ENCODE assay signal across 21 cellular contexts in genomic region chr12:28500373-28501024, GRCh38.
A peak's percentile ranks its signal among the peaks of the same experiment; 100 is the strongest.
DNase-seq lines count a peak whose midpoint lies in the region; ATAC-seq, FAIRE-seq and TF ChIP-seq lines count a peak whose summit lies in the region.
"Had no signal": no experiment of that assay in that cellular context is flagged by ENCODE, and none has a peak within 500 bp of the region (broad histone marks: within the 10 kb centered on the region; RNA-seq: fewer than 3 reads in every experiment).

No MANE protein-coding gene starts in this region.

- FAIRE-seq in endothelial cell of umbilical vein (lab: Jason Lieb, UNC): no peak
- FAIRE-seq: A549, GM19239 had no signal

- dilution Hi-C loops in endothelial cell of umbilical vein (cut with MboI; ENCODE audit: extremely low pct_ligation_motif_present, low sequenced_read_pairs): no loop called here

- no peaks in the 10 kb centered on the region for H4K20me1 ChIP-seq in endothelial cell of umbilical vein (replicated peaks; ENCODE audit: control insufficient read depth, extremely low read depth, insufficient read depth, low read length)
- no peaks in the 10 kb centered on the region for H4K20me1 ChIP-seq in OCI-LY7 (ENCODE audit: insufficient read depth, low read length)

- H3K9me3 ChIP-seq in endothelial cell of umbilical vein (replicated peaks; ENCODE audit: control insufficient read depth, insufficient read depth, low read length): no peaks in the 10 kb centered on the region
- no peaks in the 10 kb centered on the region for H3K9me3 ChIP-seq in OCI-LY7 (ENCODE audit: low read length)
- H3K9me3 ChIP-seq: A549 had no signal

- H3K27me3 ChIP-seq in endothelial cell of umbilical vein (ENCODE audit: control insufficient read depth in 2 of 2, insufficient read depth in 2 of 2, low read length in 2 of 2): no peaks in the 10 kb centered on the region

- H3K36me3 ChIP-seq in endothelial cell of umbilical vein (ENCODE audit: control insufficient read depth in 2 of 2, extremely low read depth in 1 of 2, insufficient read depth in 2 of 2, low read length in 2 of 2) (no peaks in the 10 kb centered on the region), OCI-LY7 (ENCODE audit: insufficient read depth, low read length) (no peaks in the 10 kb centered on the region)
- H3K36me3 ChIP-seq: HAP-1 had no signal

- POLR2A ChIA-PET in endothelial cell of umbilical vein (lab: Charles Lee) (no interaction called here), OCI-LY7 (lab: Charles Lee) (no interaction called here)

- intact Hi-C loops in endothelial cell of umbilical vein (cut with micrococcal nuclease) (no loop called here), OCI-LY7 (cut with micrococcal nuclease; ENCODE audit: unreplicated experiment) (no loop called here), Right ventricle myocardium superior (cut with DNase I) (no loop called here)

- DNase-seq in EL: peak; percentile 15
- DNase-seq in OCI-M1 (lab: John Stamatoyannopoulos, UW): peak; percentile 20
- no peak for DNase-seq in endothelial cell of umbilical vein (ENCODE audit: low read depth, low spot score)
- no peak for DNase-seq in omental fat pad (ENCODE audit: low spot score)
- no peak for DNase-seq in OCI-LY7 (ENCODE audit: low spot score)
- no peak for DNase-seq in Right ventricle myocardium superior
- DNase-seq: Caco-2, DMS153, KG1, NCI-H1048, NCI-H1436 treated with DMSO at 0.1 percent for 48 hours, NCI-H2081 treated with DMSO at 0.1 percent for 48 hours, NCI-H510A treated with DMSO at 0.1 percent for 48 hours, NCI-H82 had no signal

- BruUV-seq in endothelial cell of umbilical vein (replicated peaks; lab: Mats Ljungman, UMichigan) (no TSS peak), OCI-LY7 (replicated peaks; lab: Mats Ljungman, UMichigan) (no TSS peak)

- H3K27ac ChIP-seq in endothelial cell of umbilical vein (ENCODE audit: insufficient read depth, low read depth, low read length) (no peak overlapping the region), OCI-LY7 (ENCODE audit: low read depth, low read length, poor library complexity, severe bottlenecking) (no peak overlapping the region)
- H3K27ac ChIP-seq: A549, SK-N-MC had no signal

- CTCF ChIA-PET in endothelial cell of umbilical vein (lab: Charles Lee): no interaction called here
- CTCF ChIA-PET in OCI-LY7 (lab: Charles Lee; ENCODE audit: unreplicated experiment): no interaction called here

- H2AFZ ChIP-seq in endothelial cell of umbilical vein (ENCODE audit: low read depth, low read length) (no peak overlapping the region), OCI-LY7 (ENCODE audit: low read length) (no peak overlapping the region)

- no peak overlapping the region for H3K4me2 ChIP-seq in endothelial cell of umbilical vein (ENCODE audit: insufficient read depth, low read length)
- H3K4me2 ChIP-seq in OCI-LY7 (ENCODE audit: low read length): no peak overlapping the region
- H3K4me2 ChIP-seq: A549 had no signal

- no peaks in the 10 kb centered on the region for H3K79me2 ChIP-seq in endothelial cell of umbilical vein (ENCODE audit: control insufficient read depth, insufficient read depth, low read length)
- H3K79me2 ChIP-seq in OCI-LY7 (ENCODE audit: insufficient read depth, low read depth, low read length): no peaks in the 10 kb centered on the region

- peaks cover 7% of the 10 kb centered on the region for H3K4me1 ChIP-seq in endothelial cell of umbilical vein (ENCODE audit: control insufficient read depth, extremely low read depth, insufficient read depth, low read length)
- H3K4me1 ChIP-seq in OCI-LY7 (ENCODE audit: insufficient read depth, low read length, poor library complexity, severe bottlenecking): no peaks in the 10 kb centered on the region

- TF ChIP-seq POLR2A in endothelial cell of umbilical vein (IDR thresholded peaks at IDR 0.05; ENCODE audit: low read depth, low read length): no peak

- H3K4me3 ChIP-seq in endothelial cell of umbilical vein (replicated peaks in 1 of 3; ENCODE audit: insufficient read depth in 1 of 3, low read depth in 1 of 3, low read length in 3 of 3): no peak overlapping the region
- no peak overlapping the region for H3K4me3 ChIP-seq in OCI-LY7 (ENCODE audit: low read depth, low read length, poor library complexity, severe bottlenecking)
- H3K4me3 ChIP-seq: A549, HAP-1, SK-N-MC had no signal

- no peak for TF ChIP-seq CTCF in endothelial cell of umbilical vein (IDR thresholded peaks at IDR 0.05; ENCODE audit: extremely low read depth in 1 of 2, insufficient read depth in 1 of 2, low read depth in 1 of 2, low read length in 2 of 2)
- TF ChIP-seq CTCF in omental fat pad (IDR thresholded peaks at IDR 0.05): no peak
- no peak for TF ChIP-seq CTCF in OCI-LY7 (conservative IDR thresholded peaks at IDR 0.05; ENCODE audit: low read length)

- no peak overlapping the region for H3K9ac ChIP-seq in endothelial cell of umbilical vein (replicated peaks; ENCODE audit: extremely low read depth, insufficient read depth, low read length)

- H3K9me2 ChIP-seq in OCI-LY7 (ENCODE audit: insufficient read depth, low read length): no peaks in the 10 kb centered on the region

- no peaks in the 10 kb centered on the region for H3K9me1 ChIP-seq in endothelial cell of umbilical vein (replicated peaks; ENCODE audit: control insufficient read depth, extremely low read depth, insufficient read depth, low read length)

- ATAC-seq in omental fat pad (ENCODE audit: low FRiP score): peak; percentile 86
- ATAC-seq in Right ventricle myocardium superior (ENCODE audit: poor library complexity): no peak
- ATAC-seq in GM21576 (IDR thresholded peaks at IDR 0.05; ENCODE audit: unreplicated experiment): no peak
- ATAC-seq: A549, Panc1, Right ventricle myocardium inferior had no signal

TF ChIP-seq in endothelial cell of umbilical vein, 7 proteins besides CTCF, POLR2A, EP300 and RAD21:
- peak; percentile 40 for TF ChIP-seq FOS (IDR thresholded peaks at IDR 0.05; ENCODE audit: borderline replicate concordance, insufficient read depth, low read length)
- TF ChIP-seq JUN (IDR thresholded peaks at IDR 0.05; ENCODE audit: borderline replicate concordance, insufficient read depth, insufficient read length, low read depth): no peak
- TF ChIP-seq POLR2AphosphoS5 (IDR thresholded peaks at IDR 0.05; ENCODE audit: insufficient read depth, low read depth, low read length): no peak
TF ChIP-seq in endothelial cell of umbilical vein: peak in this region for 1.

Comparison
In these comparisons a context has a peak if more than half of its experiments do, and no peak if none do; other contexts are left out.
1. DNase-seq: peak in EL (single experiment) and OCI-M1 (single experiment); none in endothelial cell of umbilical vein (single experiment), omental fat pad (single experiment), OCI-LY7 (single experiment) and Right ventricle myocardium superior (single experiment).